ENCODE assay signal across 8 cellular contexts in genomic region chr5:132491368-132492364, GRCh38. TPM values are rescaled to one million over a fixed set of nuclear protein-coding genes. Genes with fewer than 3 reads are reported as not detected.
DNase-seq lines count a peak whose midpoint lies in the region; ATAC-seq and TF ChIP-seq lines count a peak whose summit lies in the region.

No MANE protein-coding gene starts in this region.

- no peak for TF ChIP-seq CTCF in A673 (conservative IDR thresholded peaks at IDR 0.05; ENCODE audit: low read depth, low read length)

- H3K27me3 ChIP-seq in A673 (replicated peaks; ENCODE audit: insufficient read depth, low read depth, low read length, poor library complexity) (no peaks in the 10 kb centered on the region), HUES48 (ENCODE audit: control insufficient read depth, insufficient read depth, low read length) (peaks cover 40% of the 10 kb centered on the region), iPS-20b (ENCODE audit: insufficient read depth, low read length) (peaks cover 56% of the 10 kb centered on the region)

- POLR2A ChIA-PET in A673 (lab: Charles Lee; ENCODE audit: low non-redundant PET) = interaction anchor here (0.6 kb wide), 1 partner anchor 240 kb away, joined by 6 read pairs; no protein-coding TSS in a partner anchor

- peak overlapping the region; percentile 68 for H3K27ac ChIP-seq in A673 (ENCODE audit: low read depth, low read length, poor library complexity, severe bottlenecking)
- no peak overlapping the region for H3K27ac ChIP-seq in HUES48 (ENCODE audit: low read depth, low read length)
- no peak overlapping the region for H3K27ac ChIP-seq in iPS-20b (ENCODE audit: low read length)

- CTCF ChIA-PET in A673 (lab: Charles Lee) = interaction anchor here (1.5 kb wide), 1 partner anchor 9 kb away, joined by 6 read pairs; no protein-coding TSS in a partner anchor

- H3K4me1 Mint-ChIP-seq in activated naive CD8-positive, alpha-beta T cell (ENCODE audit: low read depth) = peaks cover 55% of the 10 kb centered on the region
- peaks cover 80% of the 10 kb centered on the region for H3K4me1 Mint-ChIP-seq in stimulated activated naive CD8-positive, alpha-beta T cell treated with anti-CD3 and anti-CD28 coated beads, Interleukin-15, amount 100 ng/mL, for 72 hours

- no peaks in the 10 kb centered on the region for H3K36me3 ChIP-seq in A673 (ENCODE audit: insufficient read depth, low read length, poor library complexity, severe bottlenecking)
- H3K36me3 ChIP-seq in HUES48 (ENCODE audit: control insufficient read depth, insufficient read depth, low read length) = peaks cover 12% of the 10 kb centered on the region; the same call in 1 of the 2 replicates
- peaks cover 9% of the 10 kb centered on the region; the same call in 1 of the 2 replicates for H3K36me3 ChIP-seq in iPS-20b (ENCODE audit: insufficient read depth, low read depth, low read length)

- no peaks in the 10 kb centered on the region for H3K9me3 Mint-ChIP-seq in activated naive CD8-positive, alpha-beta T cell (ENCODE audit: low read depth)
- H3K9me3 Mint-ChIP-seq in stimulated activated naive CD8-positive, alpha-beta T cell treated with anti-CD3 and anti-CD28 coated beads, Interleukin-15, amount 100 ng/mL, for 72 hours = no peaks in the 10 kb centered on the region

- DNase-seq in A673 (ENCODE audit: low spot score) = no peak
- peak; percentile 47 to 54 for DNase-seq in stimulated activated naive CD8-positive, alpha-beta T cell treated with anti-CD3 and anti-CD28 coated beads, Interleukin-15, amount 100 ng/mL, for 72 hours
- DNase-seq in DMS53 treated with DMSO at 0.1 percent for 48 hours (lab: John Stamatoyannopoulos, UW; ENCODE audit: unreplicated experiment) = no peak
- no peak for DNase-seq in nucleus accumbens (lab: John Stamatoyannopoulos, UW)

- H3K4me1 ChIP-seq in A673 (ENCODE audit: insufficient read depth, low read length, poor library complexity, severe bottlenecking) = peaks cover 17% of the 10 kb centered on the region
- H3K4me1 ChIP-seq in HUES48 (ENCODE audit: control insufficient read depth, insufficient read depth, low read length) = peaks cover 26% of the 10 kb centered on the region
- peaks cover 16% of the 10 kb centered on the region; the same call in 1 of the 2 replicates for H3K4me1 ChIP-seq in iPS-20b (ENCODE audit: insufficient read depth, low read length)

- H3K9ac ChIP-seq in HUES48 (ENCODE audit: low read depth, low read length) (peak overlapping the region; percentile 40; the same call in 1 of the 2 replicates), iPS-20b (ENCODE audit: low read depth, low read length) (peak overlapping the region; percentile 59; the same call in 1 of the 2 replicates)

- peak overlapping the region; percentile 90 for H3K4me3 Mint-ChIP-seq in activated naive CD8-positive, alpha-beta T cell
- H3K4me3 Mint-ChIP-seq in stimulated activated naive CD8-positive, alpha-beta T cell treated with anti-CD3 and anti-CD28 coated beads, Interleukin-15, amount 100 ng/mL, for 72 hours = peak overlapping the region; percentile 89 to 93

- peak overlapping the region; percentile 97 for H3K27ac Mint-ChIP-seq in activated naive CD8-positive, alpha-beta T cell
- peak overlapping the region; percentile 99 to 100 for H3K27ac Mint-ChIP-seq in stimulated activated naive CD8-positive, alpha-beta T cell treated with anti-CD3 and anti-CD28 coated beads, Interleukin-15, amount 100 ng/mL, for 72 hours

- peaks cover 14% of the 10 kb centered on the region for H3K36me3 Mint-ChIP-seq in activated naive CD8-positive, alpha-beta T cell

- peak overlapping the region; percentile 64 for H3K4me3 ChIP-seq in A673 (ENCODE audit: low read depth, low read length, poor library complexity, severe bottlenecking)
- peak overlapping the region; percentile 80 for H3K4me3 ChIP-seq in HUES48 (ENCODE audit: low read depth, low read length)
- peak overlapping the region; percentile 81 for H3K4me3 ChIP-seq in iPS-20b (ENCODE audit: low read length)

- H3K27me3 Mint-ChIP-seq in activated naive CD8-positive, alpha-beta T cell = no peaks in the 10 kb centered on the region
- no peaks in the 10 kb centered on the region for H3K27me3 Mint-ChIP-seq in stimulated activated naive CD8-positive, alpha-beta T cell treated with anti-CD3 and anti-CD28 coated beads, Interleukin-15, amount 100 ng/mL, for 72 hours

- intact Hi-C loops in A673 (cut with micrococcal nuclease; ENCODE audit: unreplicated experiment) = loop anchor here (2.0 to 10.0 kb wide), 2 partner anchors 71 to 307 kb away; no protein-coding TSS in a partner anchor

- ATAC-seq in GM19467 (IDR thresholded peaks at IDR 0.05; ENCODE audit: unreplicated experiment) = peak; percentile 10
- ATAC-seq in stimulated activated naive CD8-positive, alpha-beta T cell treated with anti-CD3 and anti-CD28 coated beads, Interleukin-15, amount 100 ng/mL, for 72 hours = peak; percentile 34

- H3K9me3 ChIP-seq in A673 (ENCODE audit: low read depth, low read length, poor library complexity, severe bottlenecking) (no peaks in the 10 kb centered on the region), HUES48 (ENCODE audit: control insufficient read depth, insufficient read depth, low read length) (no peaks in the 10 kb centered on the region), iPS-20b (ENCODE audit: insufficient read depth, low read depth, low read length) (no peaks in the 10 kb centered on the region)

- no TSS peak for BruUV-seq in A673 (replicated peaks; lab: Mats Ljungman, UMichigan)

RNA-seq across cellular contexts. Expression of gene IRF1, which starts 1.1 kb away (rescaled TPM):
- total RNA-seq in A673 (2021) = 5.7 and 6.9 TPM in 2 replicates

RNA-seq across cellular contexts. Expression of gene IL5, which starts 51.7 kb away (rescaled TPM):
- total RNA-seq in A673 (2021) = not detected in 2 replicates

Comparison
In these comparisons a context has a peak if more than half of its experiments do, and no peak if none do; other contexts are left out.
1. DNase-seq: peak in stimulated activated naive CD8-positive, alpha-beta T cell treated with anti-CD3 and anti-CD28 coated beads, Interleukin-15, amount 100 ng/mL, for 72 hours (2 of 2); none in A673 (single experiment), DMS53 treated with DMSO at 0.1 percent for 48 hours (single experiment) and nucleus accumbens (0 of 56).
2. Peak in every context shown above with its lines, with median percentiles within 50 percentile points of each other: H3K4me3 ChIP-seq.